ENCODE assay signal across 1 cellular context in genomic region chr6:119342430-119342829, GRCh38.
TF ChIP-seq lines count a peak whose summit lies in the region.

No MANE protein-coding gene starts in this region.

TF ChIP-seq in HepG2, 621 proteins besides CTCF, POLR2A, EP300 and RAD21 (continued from another document):
- no peak for TF ChIP-seq ZNF609 (CRISPR knock-in tag; IDR thresholded peaks at IDR 0.05; ENCODE audit: borderline replicate concordance)
- no peak for TF ChIP-seq PAWR (CRISPR knock-in tag; IDR thresholded peaks at IDR 0.05; ENCODE audit: borderline replicate concordance)
- no peak for TF ChIP-seq ZNF225 (CRISPR knock-in tag; IDR thresholded peaks at IDR 0.05)
- TF ChIP-seq ZNF530 (CRISPR knock-in tag; IDR thresholded peaks at IDR 0.05; ENCODE audit: low read depth): no peak
- TF ChIP-seq ZBTB25 (CRISPR knock-in tag; IDR thresholded peaks at IDR 0.05): no peak
- no peak for TF ChIP-seq ZFX (CRISPR knock-in tag; IDR thresholded peaks at IDR 0.05; ENCODE audit: low read depth)
- no peak for TF ChIP-seq ZNF710 (CRISPR knock-in tag; IDR thresholded peaks at IDR 0.05; ENCODE audit: borderline replicate concordance)
- peak; percentile 39 for TF ChIP-seq AGO2 (optimal IDR thresholded peaks at IDR 0.05; ENCODE audit: low read depth, low read length)
- TF ChIP-seq RBM22 (optimal IDR thresholded peaks at IDR 0.05; ENCODE audit: low read length): peak; percentile 88
